ENCODE assay signal across 8 cellular contexts in genomic region chr11:106022795-106023275, GRCh38. TPM values are rescaled to one million over a fixed set of nuclear protein-coding genes. Genes with fewer than 3 reads are reported as not detected.
DNase-seq lines count a peak whose midpoint lies in the region; ATAC-seq and TF ChIP-seq lines count a peak whose summit lies in the region.

No MANE protein-coding gene starts in this region.

- DNase-seq in cardiac muscle cell (ENCODE audit: low read depth in 1 of 2, low spot score in 1 of 2) (no peak), cardiac septum (ENCODE audit: low spot score) (no peak), mesenchymal stem cell (no peak), upper lobe of left lung (no peak), A172 (ENCODE audit: low spot score) (no peak), germinal center (ENCODE audit: low spot score) (no peak), hepatic stellate cell (ENCODE audit: low spot score) (no peak)

- intact Hi-C loops in cardiac septum (cut with DNase I), result loop anchor here (2.0 kb wide), 1 partner anchor 54 kb away; the partner anchor contains the start of genes AASDHPPT and KBTBD3

- no peak overlapping the region for H3K23ac ChIP-seq in mesenchymal stem cell (ENCODE audit: low read length in 2 of 2)

- H3K36me3 ChIP-seq in cardiac muscle cell (no peaks in the 10 kb centered on the region), mesenchymal stem cell (ENCODE audit: control insufficient read depth in 1 of 2, insufficient read depth in 2 of 2, low read depth in 1 of 2, low read length in 2 of 2) (peaks cover 0 to 4% of the 10 kb centered on the region in 2 experiments), upper lobe of left lung (no peaks in the 10 kb centered on the region)

- H3K79me1 ChIP-seq in mesenchymal stem cell (replicated peaks; ENCODE audit: low read length, poor library complexity, severe bottlenecking), result peaks cover 7% of the 10 kb centered on the region

- H3K18ac ChIP-seq in mesenchymal stem cell (ENCODE audit: low read depth in 1 of 2, low read length in 2 of 2), result peak overlapping the region; percentile 17 to 71

- H3K4ac ChIP-seq in mesenchymal stem cell (ENCODE audit: low read depth in 1 of 2, low read length in 2 of 2), result peak overlapping the region in 1 of 2 experiments; percentile 22

- H2BK12ac ChIP-seq in mesenchymal stem cell (ENCODE audit: low read length in 2 of 2), result no peak overlapping the region

- H2BK5ac ChIP-seq in mesenchymal stem cell (ENCODE audit: low read depth, low read length, poor library complexity, severe bottlenecking), result no peak overlapping the region

- TF ChIP-seq POLR2A in upper lobe of left lung (IDR thresholded peaks at IDR 0.05), result no peak

- TF ChIP-seq EP300 in upper lobe of left lung (IDR thresholded peaks at IDR 0.05), result no peak

- H3K9me3 ChIP-seq in cardiac muscle cell (ENCODE audit: low read depth), result no peaks in the 10 kb centered on the region
- H3K9me3 ChIP-seq in mesenchymal stem cell (ENCODE audit: control insufficient read depth, low read length), result no peaks in the 10 kb centered on the region
- no peaks in the 10 kb centered on the region for H3K9me3 ChIP-seq in upper lobe of left lung

- no peaks in the 10 kb centered on the region for H3K27me3 ChIP-seq in cardiac muscle cell
- no peaks in the 10 kb centered on the region for H3K27me3 ChIP-seq in mesenchymal stem cell (ENCODE audit: control insufficient read depth in 1 of 2, insufficient read depth in 1 of 2, low read length in 2 of 2)
- H3K27me3 ChIP-seq in upper lobe of left lung, result no peaks in the 10 kb centered on the region

- peaks cover 52% of the 10 kb centered on the region for H3K4me1 Mint-ChIP-seq in brain

- WGBS in mesenchymal stem cell, result 91% methylated on average over 7 of the region's 7 CpGs
- 90 to 91% methylated on average over 7 of the region's 7 CpGs for WGBS in upper lobe of left lung, 2 donors

- peaks cover 15% of the 10 kb centered on the region for H3K4me1 ChIP-seq in cardiac muscle cell (ENCODE audit: low read depth)
- H3K4me1 ChIP-seq in mesenchymal stem cell (ENCODE audit: control insufficient read depth, insufficient read depth, low read depth, low read length), result no peaks in the 10 kb centered on the region
- peaks cover 13 to 37% (median 28%) of the 10 kb centered on the region in 4 donors for H3K4me1 ChIP-seq in upper lobe of left lung

- peaks cover 25% of the 10 kb centered on the region for H3K27me3 Mint-ChIP-seq in brain

- peak overlapping the region; percentile 99 for H4K8ac ChIP-seq in mesenchymal stem cell (ENCODE audit: low read length)

- peak overlapping the region; percentile 83 for H3K9ac ChIP-seq in mesenchymal stem cell (ENCODE audit: low read length)

- H3K27ac ChIP-seq in cardiac muscle cell (peak overlapping the region; percentile 76), mesenchymal stem cell (ENCODE audit: low read length, poor library complexity, severe bottlenecking) (peak overlapping the region; percentile 70), upper lobe of left lung (peak overlapping the region; percentile 68 to 90 (median 81))

- H3K14ac ChIP-seq in mesenchymal stem cell (ENCODE audit: low read length in 2 of 2), result no peak overlapping the region

- no peak for ATAC-seq in upper lobe of left lung (ENCODE audit: low FRiP score in 2 of 2)

- peaks cover 0 to 10% (median 2%) of the 10 kb centered on the region in 5 experiments for H3K9me3 Mint-ChIP-seq in brain

- H3K4me3 Mint-ChIP-seq in brain, result peak overlapping the region; percentile 92 to 96 (median 94)

- no peak overlapping the region for H2BK15ac ChIP-seq in mesenchymal stem cell (ENCODE audit: low read depth, poor library complexity, severe bottlenecking)

- peak overlapping the region; percentile 63 for H3K4me2 ChIP-seq in mesenchymal stem cell (ENCODE audit: low read length, poor library complexity, severe bottlenecking)

- no peak overlapping the region for H4K91ac ChIP-seq in mesenchymal stem cell (ENCODE audit: low read length)

- peaks cover 11% of the 10 kb centered on the region for H3K36me3 Mint-ChIP-seq in brain

- H3K4me3 ChIP-seq in cardiac muscle cell (peak overlapping the region; percentile 29), mesenchymal stem cell (ENCODE audit: insufficient read depth in 1 of 2, low read depth in 1 of 2, low read length in 2 of 2) (peak overlapping the region; percentile 63 to 95), upper lobe of left lung (peak overlapping the region in 3 of 4 donors; percentile 93 to 97 (median 94))

- no peak for TF ChIP-seq CTCF in cardiac muscle cell (IDR thresholded peaks at IDR 0.05; ENCODE audit: low read depth, low read length)
- no peak for TF ChIP-seq CTCF in brain (conservative IDR thresholded peaks at IDR 0.05)
- no peak for TF ChIP-seq CTCF in upper lobe of left lung (IDR thresholded peaks at IDR 0.05)

- H2AK5ac ChIP-seq in mesenchymal stem cell (ENCODE audit: low read length, severe bottlenecking), result peak overlapping the region; percentile 57

- no peak overlapping the region for H2BK120ac ChIP-seq in mesenchymal stem cell (ENCODE audit: low read depth, low read length)

- H2AFZ ChIP-seq in mesenchymal stem cell (ENCODE audit: low read depth, low read length), result peak overlapping the region; percentile 90

- peak overlapping the region; percentile 95 to 99 (median 96) for H3K27ac Mint-ChIP-seq in brain

RNA-seq across cellular contexts. Expression of gene MSANTD4, which starts 0.8 kb away (rescaled TPM):
- total RNA-seq in cardiac muscle cell (25.8 and 27.5 TPM in 2 replicates), cardiac septum (22.8 TPM), upper lobe of left lung (10 to 100 TPM; 15.4 to 44.3 (median 21.8) TPM)
- polyA plus RNA-seq in cardiac muscle cell (15.5 and 16.0 TPM in 2 replicates), brain (ENCODE audit: insufficient read depth, low read depth, low replicate concordance) (7.5 TPM)
- polyA plus RNA-seq in mesenchymal stem cell (2013, experiment 1 of 2), result 24.9 TPM
- polyA plus RNA-seq in mesenchymal stem cell (2013, experiment 2 of 2), result 25.1 TPM
- total RNA-seq in A172 (2014; rRNA removed; shearing (Covaris generic)), result 16.2 and 18.1 TPM in 2 replicates

RNA-seq across cellular contexts. Expression of gene KBTBD3, which starts 54.3 kb away (rescaled TPM):
- 4.9 and 7.1 TPM in 2 replicates for total RNA-seq in cardiac muscle cell
- 16.8 and 21.8 TPM in 2 replicates for polyA plus RNA-seq in cardiac muscle cell
- total RNA-seq in cardiac septum, result 7.2 TPM
- 5.1 TPM for polyA plus RNA-seq in brain (ENCODE audit: insufficient read depth, low read depth, low replicate concordance)
- 3.2 TPM for polyA plus RNA-seq in mesenchymal stem cell (2013, experiment 1 of 2)
- 3.3 TPM for polyA plus RNA-seq in mesenchymal stem cell (2013, experiment 2 of 2)
- total RNA-seq in upper lobe of left lung, result 1 to 10 TPM; 1.2 to 9.6 (median 6.2) TPM
- 1.3 and 7.4 TPM in 2 replicates for total RNA-seq in A172 (2014; rRNA removed; shearing (Covaris generic))

RNA-seq across cellular contexts. Expression of gene AASDHPPT, which starts 54.6 kb away (rescaled TPM):
- total RNA-seq in cardiac muscle cell (81.0 and 106 TPM in 2 replicates), cardiac septum (31.8 TPM), upper lobe of left lung (10 to 100 TPM; 21.3 to 31.4 (median 28.2) TPM)
- polyA plus RNA-seq in cardiac muscle cell (93.4 and 109 TPM in 2 replicates), brain (ENCODE audit: insufficient read depth, low read depth, low replicate concordance) (25.0 TPM)
- polyA plus RNA-seq in mesenchymal stem cell (2013, experiment 1 of 2), result 27.3 TPM
- 29.6 TPM for polyA plus RNA-seq in mesenchymal stem cell (2013, experiment 2 of 2)
- 42.8 and 50.1 TPM in 2 replicates for total RNA-seq in A172 (2014; rRNA removed; shearing (Covaris generic))

Comparison
In these comparisons a context has a peak if more than half of its experiments do, and no peak if none do; other contexts are left out.
1. H3K4me3 ChIP-seq: peak in every context shown above with its lines; median percentile 94 in upper lobe of left lung; 79 in mesenchymal stem cell; 29 in cardiac muscle cell.